In genomic region chr1:151146416-151147131, GRCh38 we compare ENCODE assay signal across 8 cellular contexts. TPM values are rescaled to one million over a fixed set of nuclear protein-coding genes. Genes with fewer than 3 reads are reported as not detected.
DNase-seq lines count a peak whose midpoint lies in the region; ATAC-seq and TF ChIP-seq lines count a peak whose summit lies in the region.

Gene SEMA6C, minus strand, starts transcription at chr1:151146631. Its CDS starts 4,010 bp downstream, at chr1:151142621.

- peak within 1 kb of the TSS; percentile 53 for H3K27ac Mint-ChIP-seq in T-helper 1 cell treated with Interleukin-12 subunit alpha and Interleukin-12 subunit beta and Interleukin-4 antibody, amounts not matched to agents 30 μg/mL and 1 μg/mL, for 36 hours
- peak within 1 kb of the TSS; percentile 78 for H3K27ac Mint-ChIP-seq in progenitor cell of endocrine pancreas

- H3K27me3 Mint-ChIP-seq in T-helper 1 cell treated with Interleukin-12 subunit alpha and Interleukin-12 subunit beta and Interleukin-4 antibody, amounts not matched to agents 30 μg/mL and 1 μg/mL, for 36 hours (ENCODE audit: low read depth): peaks cover 20% of the 10 kb centered on the region
- H3K27me3 Mint-ChIP-seq in progenitor cell of endocrine pancreas: peaks cover 19% of the 10 kb centered on the region

- no peak for TF ChIP-seq CTCF in GM13977 (IDR thresholded peaks at IDR 0.05; ENCODE audit: extremely low read depth, insufficient read depth, missing control alignments)
- TF ChIP-seq CTCF in progenitor cell of endocrine pancreas (IDR thresholded peaks at IDR 0.05; ENCODE audit: unreplicated experiment): no peak
- no peak for TF ChIP-seq CTCF in upper lobe of right lung (IDR thresholded peaks at IDR 0.05)

- H3K27ac ChIP-seq in angular gyrus (ENCODE audit: low read depth, low read length): peak within 1 kb of the TSS; percentile 89
- peak within 1 kb of the TSS; percentile 70 for H3K27ac ChIP-seq in upper lobe of right lung

- in situ Hi-C loops in GM13977 (cut with MboI; ENCODE audit: low pct_unique_long_range_greater_than_20kb, low sequenced_read_pairs, unreplicated experiment): no loop called here

- peak within 1 kb of the TSS; percentile 65 for H3K4me3 ChIP-seq in upper lobe of right lung

- H3K36me3 ChIP-seq in upper lobe of right lung: no peaks in the 10 kb centered on the region

- H3K27me3 ChIP-seq in upper lobe of right lung: no peaks in the 10 kb centered on the region

- H3K36me3 Mint-ChIP-seq in T-helper 1 cell treated with Interleukin-12 subunit alpha and Interleukin-12 subunit beta and Interleukin-4 antibody, amounts not matched to agents 30 μg/mL and 1 μg/mL, for 36 hours (ENCODE audit: low read depth): peaks cover 2% of the 10 kb centered on the region
- peaks cover 2% of the 10 kb centered on the region for H3K36me3 Mint-ChIP-seq in progenitor cell of endocrine pancreas (ENCODE audit: insufficient read depth)

- DNase-seq in GM13977 (ENCODE audit: low spot score): peak; percentile 92
- peak; percentile 85 for DNase-seq in NCI-H146 treated with DMSO at 0.1 percent for 48 hours (lab: John Stamatoyannopoulos, UW; ENCODE audit: unreplicated experiment)
- peak; percentile 96 for DNase-seq in left cardiac atrium
- peak; percentile 78 for DNase-seq in progenitor cell of endocrine pancreas (ENCODE audit: low spot score, unreplicated experiment)
- DNase-seq in upper lobe of right lung: peak; percentile 97

- H3K4me3 Mint-ChIP-seq in T-helper 1 cell treated with Interleukin-12 subunit alpha and Interleukin-12 subunit beta and Interleukin-4 antibody, amounts not matched to agents 30 μg/mL and 1 μg/mL, for 36 hours: peak within 1 kb of the TSS; percentile 93
- peak within 1 kb of the TSS; percentile 91 for H3K4me3 Mint-ChIP-seq in progenitor cell of endocrine pancreas (ENCODE audit: low read depth)

- H3K9me3 Mint-ChIP-seq in T-helper 1 cell treated with Interleukin-12 subunit alpha and Interleukin-12 subunit beta and Interleukin-4 antibody, amounts not matched to agents 30 μg/mL and 1 μg/mL, for 36 hours: no peaks in the 10 kb centered on the region
- H3K9me3 Mint-ChIP-seq in progenitor cell of endocrine pancreas (ENCODE audit: low read depth): no peaks in the 10 kb centered on the region

- peaks cover 24% of the 10 kb centered on the region for H3K4me1 ChIP-seq in upper lobe of right lung

- H3K4me1 Mint-ChIP-seq in T-helper 1 cell treated with Interleukin-12 subunit alpha and Interleukin-12 subunit beta and Interleukin-4 antibody, amounts not matched to agents 30 μg/mL and 1 μg/mL, for 36 hours (ENCODE audit: low read depth): peaks cover 11% of the 10 kb centered on the region
- peaks cover 10% of the 10 kb centered on the region for H3K4me1 Mint-ChIP-seq in progenitor cell of endocrine pancreas (ENCODE audit: low read depth)

- ATAC-seq in HG02885 (IDR thresholded peaks at IDR 0.05; ENCODE audit: poor library complexity, unreplicated experiment): peak; percentile 99
- peak; percentile 95 to 97 for ATAC-seq in left cardiac atrium
- peak; percentile 99 for ATAC-seq in upper lobe of right lung

- no peaks in the 10 kb centered on the region for H3K9me3 ChIP-seq in upper lobe of right lung

- intact Hi-C loops in left cardiac atrium (cut with DNase I) (no loop called here), upper lobe of right lung (cut with DNase I) (no loop called here)

RNA-seq across cellular contexts. Expression of gene SEMA6C, which starts in this region (rescaled TPM):
- total RNA-seq in left cardiac atrium: 10 to 100 TPM; 23.6 to 37.0 TPM
- total RNA-seq in progenitor cell of endocrine pancreas: 31.5 and 34.0 TPM in 2 replicates
- total RNA-seq in upper lobe of right lung: 6.7 TPM

Comparison
In these comparisons a context has a peak if more than half of its experiments do, and no peak if none do; other contexts are left out.
1. Peak in every context shown above with its lines: DNase-seq, ATAC-seq, H3K4me3 ChIP-seq and H3K27ac ChIP-seq.